Comparison of ENCODE assay signal across 1 cellular context in the genomic region with DNA sequence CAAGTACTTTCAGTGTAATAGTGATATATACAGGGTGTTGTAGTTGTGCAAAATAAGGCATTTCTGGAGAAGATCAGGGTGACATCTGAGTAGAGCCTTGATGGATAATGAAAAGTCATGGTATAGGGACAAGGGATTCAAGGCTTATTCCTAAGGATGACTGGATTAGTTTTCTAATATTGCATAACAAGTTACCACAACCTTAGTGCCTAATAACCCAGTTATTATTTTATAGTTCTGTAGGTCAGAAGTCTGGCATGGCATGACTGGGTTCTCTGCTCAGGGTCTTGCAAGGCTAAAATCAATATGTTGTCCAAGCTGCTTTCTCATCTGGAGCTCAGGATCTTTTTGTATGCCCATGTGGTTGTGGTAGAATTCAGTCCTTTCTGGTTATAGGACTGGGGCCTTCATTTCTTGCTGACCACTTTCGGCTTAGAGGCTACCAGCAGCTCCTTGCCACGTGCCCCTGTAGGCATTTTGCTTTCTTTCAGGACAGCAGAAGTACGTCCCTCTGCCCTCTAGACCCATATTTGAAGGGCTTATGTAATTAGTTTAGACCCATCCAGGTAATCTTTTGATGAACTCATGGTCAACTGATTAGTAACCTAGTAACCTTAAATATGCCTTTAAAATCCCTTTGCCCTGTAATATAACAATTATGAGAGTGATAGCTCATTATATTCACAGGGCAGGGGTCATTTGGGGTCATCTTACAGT.
TF ChIP-seq lines count a peak whose summit lies in the region.

No MANE protein-coding gene starts in this region.

TF ChIP-seq in GM12878, 131 proteins besides CTCF, POLR2A, EP300 and RAD21:
- no peak for TF ChIP-seq MEF2A (IDR thresholded peaks at IDR 0.05; ENCODE audit: insufficient read depth, low read depth, low read length)
- TF ChIP-seq TAF1 (IDR thresholded peaks at IDR 0.05; ENCODE audit: borderline replicate concordance, low read depth, low read length), result no peak
- TF ChIP-seq LARP7 (IDR thresholded peaks at IDR 0.05), result no peak
- TF ChIP-seq RAD51 (IDR thresholded peaks at IDR 0.05), result no peak
- TF ChIP-seq BACH1 (IDR thresholded peaks at IDR 0.05; ENCODE audit: borderline replicate concordance), result no peak
- TF ChIP-seq E4F1 (IDR thresholded peaks at IDR 0.05; ENCODE audit: borderline replicate concordance, partially characterized antibody), result no peak
- TF ChIP-seq HDAC6 (IDR thresholded peaks at IDR 0.05; ENCODE audit: unreplicated experiment), result no peak
- TF ChIP-seq POU2F2 (IDR thresholded peaks at IDR 0.05; ENCODE audit: borderline replicate concordance, low read depth, low read length), result no peak
- TF ChIP-seq GABPA (IDR thresholded peaks at IDR 0.05; ENCODE audit: low read depth), result no peak
- TF ChIP-seq EGR1 (IDR thresholded peaks at IDR 0.05; ENCODE audit: borderline replicate concordance in 1 of 2, low read depth in 2 of 2, low read length in 2 of 2), result no peak
